In genomic region chr4:159238631-159239030, GRCh38 we compare ENCODE assay signal across 25 cellular contexts.
DNase-seq lines count a peak whose midpoint lies in the region; ATAC-seq and TF ChIP-seq lines count a peak whose summit lies in the region.
"Had no signal": no experiment of that assay in that cellular context is flagged by ENCODE, and none has a peak within 500 bp of the region (broad histone marks: within the 10 kb centered on the region; RNA-seq: fewer than 3 reads in every experiment).

No MANE protein-coding gene starts in this region.

- H3K36me3 ChIP-seq in left ventricle myocardium inferior: peaks cover 4% of the 10 kb centered on the region
- H3K36me3 ChIP-seq: BE2C, Peyer's patch had no signal

- peaks cover 4% of the 10 kb centered on the region for H3K36me3 Mint-ChIP-seq in activated naive CD4-positive, alpha-beta T cell treated with anti-CD3 and anti-CD28 coated beads, Interleukin-2, amount 10 ng/mL, durations not matched to agents 7 days and 5 days

- H3K27me3 Mint-ChIP-seq in activated naive CD4-positive, alpha-beta T cell treated with anti-CD3 and anti-CD28 coated beads, Interleukin-2, amount 10 ng/mL, durations not matched to agents 7 days and 5 days: no peaks in the 10 kb centered on the region
- H3K27me3 Mint-ChIP-seq: CD8-positive, alpha-beta memory T cell; central memory CD8-positive, alpha-beta T cell; naive thymus-derived CD4-positive, alpha-beta T cell; stimulated activated naive CD8-positive, alpha-beta T cell treated with anti-CD3 and anti-CD28 coated beads, Interleukin-15, Interleukin-2, amounts not matched to agents 100 ng/mL and 50 ng/mL, for 24 hours had no signal

- DNase-seq in left ventricle myocardium inferior: no peak
- DNase-seq in Right ventricle myocardium inferior (ENCODE audit: missing footprints): no peak
- DNase-seq in dermis blood vessel endothelial cell: peak; percentile 57
- DNase-seq in lung microvascular endothelial cell (ENCODE audit: low read depth in 2 of 2): peak; percentile 66 to 72
- no peak for DNase-seq in mesenteric fat pad (ENCODE audit: low spot score)
- DNase-seq in omental fat pad (ENCODE audit: low spot score): no peak
- no peak for DNase-seq in activated naive CD4-positive, alpha-beta T cell treated with anti-CD3 and anti-CD28 coated beads, Interleukin-2, amount 10 ng/mL, durations not matched to agents 7 days and 5 days
- DNase-seq: activated naive CD4-positive, alpha-beta T cell treated with anti-CD3 and anti-CD28 coated beads, Interleukin-2, amount 50 U/mL, for 16 hours; amygdala; BE2C; CD8-positive, alpha-beta memory T cell; left cardiac atrium; mesendoderm; naive thymus-derived CD4-positive, alpha-beta T cell; NCI-H2029 treated with DMSO at 0.1 percent for 48 hours; NCI-H2227 treated with DMSO at 0.1 percent for 48 hours; Peyer's patch; psoas muscle; SIG-M5; T1000 had no signal

- H3K4me3 ChIP-seq in left ventricle myocardium inferior: no peak overlapping the region
- H3K4me3 ChIP-seq: A549, Peyer's patch, psoas muscle had no signal

- CTCF ChIA-PET in activated naive CD4-positive, alpha-beta T cell treated with anti-CD3 and anti-CD28 coated beads, Interleukin-2, amount 10 ng/mL, durations not matched to agents 7 days and 5 days (lab: Charles Lee): no interaction called here

- ATAC-seq in Right ventricle myocardium inferior: no peak
- ATAC-seq in omental fat pad (ENCODE audit: low FRiP score): no peak
- ATAC-seq in GM19023 (IDR thresholded peaks at IDR 0.05; ENCODE audit: unreplicated experiment): no peak
- ATAC-seq: A549; left cardiac atrium; naive thymus-derived CD4-positive, alpha-beta T cell; psoas muscle had no signal

- no peak overlapping the region for H3K27ac Mint-ChIP-seq in activated naive CD4-positive, alpha-beta T cell treated with anti-CD3 and anti-CD28 coated beads, Interleukin-2, amount 10 ng/mL, durations not matched to agents 7 days and 5 days
- H3K27ac Mint-ChIP-seq: activated T-helper 1 cell treated with anti-CD3 and anti-CD28 coated beads, Interleukin-12 subunit alpha, Interleukin-12 subunit beta, Interleukin-2, Interleukin-4 antibody, amounts not matched to agents 30 ng/mL and 10 ng/mL and 1 ng/mL, durations not matched to agents 14 hours and 24 hours and 36 hours; naive thymus-derived CD4-positive, alpha-beta T cell; stimulated activated naive CD8-positive, alpha-beta T cell treated with anti-CD3 and anti-CD28 coated beads, Interleukin-15, Interleukin-2, amounts not matched to agents 100 ng/mL and 50 ng/mL, for 24 hours had no signal

- intact Hi-C loops in left ventricle myocardium inferior (cut with micrococcal nuclease): no loop called here
- intact Hi-C loops in Right ventricle myocardium inferior (cut with DNase I): loop anchor here (10.0 kb wide), 1 partner anchor 96 kb away; no protein-coding TSS in a partner anchor

- H3K9me3 ChIP-seq in left ventricle myocardium inferior (replicated peaks): no peaks in the 10 kb centered on the region
- H3K9me3 ChIP-seq: BE2C, Peyer's patch had no signal

- peaks cover 83% of the 10 kb centered on the region for H3K4me1 ChIP-seq in left ventricle myocardium inferior
- H3K4me1 ChIP-seq: BE2C, Peyer's patch had no signal

- H3K4me1 Mint-ChIP-seq in activated naive CD4-positive, alpha-beta T cell treated with anti-CD3 and anti-CD28 coated beads, Interleukin-2, amount 10 ng/mL, durations not matched to agents 7 days and 5 days: peaks cover 2% of the 10 kb centered on the region

- H3K9me3 Mint-ChIP-seq in activated naive CD4-positive, alpha-beta T cell treated with anti-CD3 and anti-CD28 coated beads, Interleukin-2, amount 10 ng/mL, durations not matched to agents 7 days and 5 days: no peaks in the 10 kb centered on the region
- H3K9me3 Mint-ChIP-seq: activated T-helper 1 cell treated with anti-CD3 and anti-CD28 coated beads, Interleukin-12 subunit alpha, Interleukin-12 subunit beta, Interleukin-2, Interleukin-4 antibody, amounts not matched to agents 30 ng/mL and 10 ng/mL and 1 ng/mL, durations not matched to agents 14 hours and 24 hours and 36 hours; CD8-positive, alpha-beta memory T cell; central memory CD8-positive, alpha-beta T cell; naive thymus-derived CD4-positive, alpha-beta T cell; stimulated activated naive CD8-positive, alpha-beta T cell treated with anti-CD3 and anti-CD28 coated beads, Interleukin-15, Interleukin-2, amounts not matched to agents 100 ng/mL and 50 ng/mL, for 24 hours had no signal

- H3K27me3 ChIP-seq in left ventricle myocardium inferior (ENCODE audit: low read depth): no peaks in the 10 kb centered on the region
- H3K27me3 ChIP-seq: BE2C, Peyer's patch had no signal

- peak overlapping the region; percentile 64 for H3K27ac ChIP-seq in left ventricle myocardium inferior (replicated peaks)
- H3K27ac ChIP-seq: A549, Peyer's patch, psoas muscle had no signal

- H3K4me3 Mint-ChIP-seq in activated naive CD4-positive, alpha-beta T cell treated with anti-CD3 and anti-CD28 coated beads, Interleukin-2, amount 10 ng/mL, durations not matched to agents 7 days and 5 days: no peak overlapping the region
- H3K4me3 Mint-ChIP-seq: activated T-helper 1 cell treated with anti-CD3 and anti-CD28 coated beads, Interleukin-12 subunit alpha, Interleukin-12 subunit beta, Interleukin-2, Interleukin-4 antibody, amounts not matched to agents 30 ng/mL and 10 ng/mL and 1 ng/mL, durations not matched to agents 14 hours and 24 hours and 36 hours; central memory CD8-positive, alpha-beta T cell; naive thymus-derived CD4-positive, alpha-beta T cell; stimulated activated naive CD8-positive, alpha-beta T cell treated with anti-CD3 and anti-CD28 coated beads, Interleukin-15, Interleukin-2, amounts not matched to agents 100 ng/mL and 50 ng/mL, for 24 hours had no signal

- TF ChIP-seq CTCF in left ventricle myocardium inferior (IDR thresholded peaks at IDR 0.05; ENCODE audit: borderline replicate concordance): no peak
- TF ChIP-seq CTCF in omental fat pad (IDR thresholded peaks at IDR 0.05): no peak

Comparison
In these comparisons a context has a peak if more than half of its experiments do, and no peak if none do; other contexts are left out.
1. DNase-seq: peak in dermis blood vessel endothelial cell (single experiment) and lung microvascular endothelial cell (2 of 2); none in left ventricle myocardium inferior (single experiment), Right ventricle myocardium inferior (single experiment), mesenteric fat pad (single experiment), omental fat pad (single experiment) and activated naive CD4-positive, alpha-beta T cell treated with anti-CD3 and anti-CD28 coated beads, Interleukin-2, amount 10 ng/mL, durations not matched to agents 7 days and 5 days (single experiment).